Comparison of ENCODE assay signal across 26 cellular contexts in genomic region chr3:158859362-158859761, GRCh38.
"Had no signal": no experiment of that assay in that cellular context is flagged by ENCODE, and none has a peak within 500 bp of the region (broad histone marks: within the 10 kb centered on the region; RNA-seq: fewer than 3 reads in every experiment).

No MANE protein-coding gene starts in this region.

- ATAC-seq: effector memory CD8-positive, alpha-beta T cell; left cardiac atrium; left lung; mucosa of descending colon; sciatic nerve; stimulated activated effector memory CD8-positive, alpha-beta T cell treated with anti-CD3 and anti-CD28 coated beads, Interleukin-12 subunit alpha, Interleukin-12 subunit beta, amount 100 ng/mL, for 72 hours had no signal

- FAIRE-seq: endometrium, islet of Langerhans had no signal

- H3K9me3 ChIP-seq: esophagus squamous epithelium, neutrophil, thyroid gland, vagina had no signal

- H2AFZ ChIP-seq: parathyroid adenoma had no signal

- H3K4me2 ChIP-seq: smooth muscle cell had no signal

- H3K4me3 ChIP-seq: esophagus squamous epithelium, heart right ventricle, left lung, mucosa of descending colon, smooth muscle cell, stomach, thyroid gland, vagina had no signal

- H3K27me3 ChIP-seq: esophagus squamous epithelium, heart right ventricle, left lung, neutrophil, stomach, thyroid gland, vagina had no signal

- H3K36me3 ChIP-seq: esophagus squamous epithelium, heart right ventricle, left lung, neutrophil, stomach, thyroid gland, vagina had no signal

- H3K79me2 ChIP-seq: parathyroid adenoma had no signal

- H3K27ac ChIP-seq: esophagus squamous epithelium, heart right ventricle, left lung, neutrophil, parathyroid adenoma, stomach, thyroid gland, vagina had no signal

- H3K9ac ChIP-seq: parathyroid adenoma had no signal

- DNase-seq: effector memory CD8-positive, alpha-beta T cell; erythroblast; esophagus squamous epithelium; foreskin melanocyte; glutamatergic neuron; heart right ventricle; hippocampal formation; left cardiac atrium; left lung; mesenchymal stem cell; mucosa of descending colon; naive B cell; stimulated activated CD4-positive, alpha-beta T cell treated with anti-CD3 and anti-CD28 coated beads, Interleukin-2, amount 100 ng/mL, for 24 hours; stimulated activated CD4-positive, alpha-beta T cell treated with anti-CD3 and anti-CD28 coated beads, Interleukin-4, amount 100 ng/mL, for 24 hours; stimulated activated naive CD4-positive, alpha-beta T cell treated with Interleukin-2 at 50 U/mL for 16 hours; stomach; thyroid gland; trophoblast cell had no signal

- H3K4me1 ChIP-seq: esophagus squamous epithelium, heart right ventricle, left lung, parathyroid adenoma, stomach, thyroid gland, vagina had no signal
